ENCODE assay signal across 34 cellular contexts in the genomic region with DNA sequence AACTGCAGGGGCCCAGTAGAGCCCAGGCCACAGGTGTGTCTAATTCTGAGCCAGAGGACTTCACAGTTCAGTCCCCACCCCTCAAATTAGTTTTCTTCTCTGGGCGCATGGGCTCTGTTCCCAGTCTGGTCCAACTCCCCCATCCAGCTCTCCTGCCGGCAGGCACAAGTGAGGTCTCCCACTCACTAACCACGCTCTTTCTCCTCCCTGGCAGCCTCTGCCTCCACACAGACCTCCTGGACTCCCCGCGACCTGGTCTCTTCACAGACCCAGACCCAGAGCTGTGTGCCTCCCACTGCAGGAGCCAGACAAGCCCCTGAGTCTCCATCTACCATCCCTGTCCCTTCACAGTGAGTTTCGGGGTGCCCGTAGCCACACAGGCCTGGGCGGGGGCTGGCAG. TPM values are rescaled to one million over a fixed set of nuclear protein-coding genes. Genes with fewer than 3 reads are reported as not detected.
"Had no signal": no experiment of that assay in that cellular context is flagged by ENCODE, and none has a peak within 500 bp of the region (broad histone marks: within the 10 kb centered on the region; RNA-seq: fewer than 3 reads in every experiment).

No MANE protein-coding gene starts in this region.

- H3K27me3 Mint-ChIP-seq: activated CD4-positive, alpha-beta T cell treated with anti-CD3 and anti-CD28 coated beads, Interleukin-2, amount 10 ng/mL, durations not matched to agents 7 days and 5 days; naive thymus-derived CD8-positive, alpha-beta T cell had no signal

- ATAC-seq: activated CD4-positive, CD25-positive, alpha-beta regulatory T cell treated with anti-CD3 and anti-CD28 coated beads, Interleukin-2, amount 50 U/mL, for 24 hours; gastroesophageal sphincter; left colon; naive thymus-derived CD8-positive, alpha-beta T cell; pancreas; sciatic nerve; SK-N-SH treated with all-trans-retinoic acid at 6 μM for 48 hours; T-helper 17 cell had no signal

- H3K36me3 Mint-ChIP-seq: memory B cell; naive thymus-derived CD8-positive, alpha-beta T cell had no signal

- H3K27ac Mint-ChIP-seq: activated CD4-positive, alpha-beta memory T cell treated with anti-CD3 and anti-CD28 coated beads, Interleukin-2, amount 10 ng/mL, durations not matched to agents 7 days and 5 days; activated CD4-positive, alpha-beta T cell treated with anti-CD3 and anti-CD28 coated beads, Interleukin-2, amount 10 ng/mL, durations not matched to agents 7 days and 5 days; memory B cell; T-helper 17 cell had no signal

- H3K36me3 ChIP-seq: colonic mucosa, gastroesophageal sphincter, neutrophil, pancreas, prostate gland, tibial nerve, WERI-Rb-1 had no signal

- DNase-seq: activated CD4-positive, alpha-beta memory T cell treated with anti-CD3 and anti-CD28 coated beads, Interleukin-2, amount 10 ng/mL, durations not matched to agents 7 days and 5 days; activated CD4-positive, alpha-beta T cell treated with anti-CD3 and anti-CD28 coated beads, Interleukin-2, amount 10 ng/mL, durations not matched to agents 7 days and 5 days; activated effector memory CD4-positive, alpha-beta T cell treated with Interleukin-2 at 50 U/mL for 16 hours; activated naive CD4-positive, alpha-beta T cell treated with Interleukin-2 at 50 U/mL for 16 hours; cerebellar nuclear complex; colonic mucosa; effector memory CD4-positive, alpha-beta T cell; erythroblast; left colon; naive thymus-derived CD8-positive, alpha-beta T cell; pancreas; retina; stimulated activated CD4-positive, alpha-beta T cell treated with anti-CD3 and anti-CD28 coated beads, Interleukin-12 subunit alpha, Interleukin-12 subunit beta, amount 100 ng/mL, for 4 hours; stimulated activated CD4-positive, alpha-beta T cell treated with anti-CD3 and anti-CD28 coated beads, Interleukin-4, amount 100 ng/mL, for 1 hour; T-helper 17 cell; T1000; WERI-Rb-1 had no signal

- H2AFZ ChIP-seq: hepatocyte had no signal

- H3K9me3 Mint-ChIP-seq: activated CD4-positive, alpha-beta memory T cell treated with anti-CD3 and anti-CD28 coated beads, Interleukin-2, amount 10 ng/mL, durations not matched to agents 7 days and 5 days; memory B cell; naive thymus-derived CD8-positive, alpha-beta T cell had no signal

- H3K79me2 ChIP-seq: hepatocyte had no signal

- H3K4me2 ChIP-seq: hepatocyte had no signal

- FAIRE-seq: keratinocyte, pancreas had no signal

- H3K4me3 Mint-ChIP-seq: activated CD4-positive, alpha-beta memory T cell treated with anti-CD3 and anti-CD28 coated beads, Interleukin-2, amount 10 ng/mL, durations not matched to agents 7 days and 5 days; activated CD4-positive, alpha-beta T cell treated with anti-CD3 and anti-CD28 coated beads, Interleukin-2, amount 10 ng/mL, durations not matched to agents 7 days and 5 days; memory B cell; naive thymus-derived CD8-positive, alpha-beta T cell; T-helper 17 cell had no signal

- H3K4me3 ChIP-seq: colonic mucosa, gastroesophageal sphincter, hepatocyte, pancreas, prostate gland, skin epidermis, tibial nerve had no signal

- H3K27me3 ChIP-seq: colonic mucosa, pancreas had no signal

- H3K4me1 ChIP-seq: colonic mucosa, gastroesophageal sphincter, pancreas, prostate gland, tibial nerve had no signal

- H3K27ac ChIP-seq: colonic mucosa, gastroesophageal sphincter, hepatocyte, neutrophil, pancreas, prostate gland, skin epidermis, tibial nerve, WERI-Rb-1 had no signal

- H3K9me3 ChIP-seq: colonic mucosa, gastroesophageal sphincter, neutrophil, pancreas, prostate gland, tibial nerve had no signal

RNA-seq across cellular contexts. Expression of a gene that starts 6.2 kb away (rescaled TPM):
- total RNA-seq: activated CD4-positive, alpha-beta memory T cell treated with anti-CD3 and anti-CD28 coated beads, Interleukin-2, amount 10 ng/mL, durations not matched to agents 7 days and 5 days; activated CD4-positive, alpha-beta T cell treated with anti-CD3 and anti-CD28 coated beads, Interleukin-2, amount 10 ng/mL, durations not matched to agents 7 days and 5 days; colonic mucosa; dermis microvascular lymphatic vessel endothelial cell; fibroblast of lung; fibroblast of villous mesenchyme; gastroesophageal sphincter; hepatocyte; lower leg skin; naive thymus-derived CD8-positive, alpha-beta T cell; pancreas; prostate gland; sciatic nerve; T-helper 17 cell; temporal lobe; tibial nerve; ureter had no signal
- polyA plus RNA-seq: fibroblast of lung; hepatocyte; keratinocyte; naive thymus-derived CD8-positive, alpha-beta T cell; pancreas had no signal

RNA-seq across cellular contexts. Expression of a gene that starts 55.1 kb away (rescaled TPM):
- total RNA-seq: activated CD4-positive, alpha-beta memory T cell treated with anti-CD3 and anti-CD28 coated beads, Interleukin-2, amount 10 ng/mL, durations not matched to agents 7 days and 5 days; dermis microvascular lymphatic vessel endothelial cell; fibroblast of lung; fibroblast of villous mesenchyme; naive thymus-derived CD8-positive, alpha-beta T cell; prostate gland had no signal
- polyA plus RNA-seq: keratinocyte had no signal
